18 cellular contexts compared by ENCODE assay signal in genomic region chr11:13954591-13954990, GRCh38.
"Had no signal": no experiment of that assay in that cellular context is flagged by ENCODE, and none has a peak within 500 bp of the region (broad histone marks: within the 10 kb centered on the region; RNA-seq: fewer than 3 reads in every experiment).

No MANE protein-coding gene starts in this region.

- H3K4me1 Mint-ChIP-seq: naive B cell had no signal

- H3K9me3 Mint-ChIP-seq: activated T-cell treated with anti-CD3 and anti-CD28 coated beads, Interleukin-2, amount 50 U/mL, for 24 hours; mesothelial cell of epicardium; naive B cell; nephron progenitor cell had no signal

- DNase-seq: activated CD4-positive, alpha-beta T cell treated with anti-CD3 and anti-CD28 coated beads for 48 hours; activated CD4-positive, alpha-beta T cell treated with anti-CD3 and anti-CD28 coated beads, Interleukin-2, amount 50 U/mL, for 48 hours; activated CD8-positive, alpha-beta memory T cell treated with anti-CD3 and anti-CD28 coated beads, Interleukin-2, amount 50 U/mL, for 4 hours; activated gamma-delta T cell; activated naive CD4-positive, alpha-beta T cell treated with anti-CD3 and anti-CD28 coated beads, Interleukin-2, amount 50 U/mL, for 16 hours; activated T-cell treated with anti-CD3 and anti-CD28 coated beads, Interleukin-2, amount 50 U/mL, for 24 hours; amniotic stem cell; brain microvascular endothelial cell; naive B cell; nephron progenitor cell; ovary; right lobe of liver; stimulated activated CD4-positive, alpha-beta T cell treated with anti-CD3 and anti-CD28 coated beads, Interleukin-2, amount 100 ng/mL, for 48 hours; stimulated activated naive CD4-positive, alpha-beta T cell treated with Interleukin-2 at 50 U/mL for 16 hours had no signal

- ATAC-seq: activated CD4-positive, CD25-positive, alpha-beta regulatory T cell treated with anti-CD3 and anti-CD28 coated beads, Interleukin-2, amount 50 U/mL, for 24 hours; gastroesophageal sphincter; right lobe of liver had no signal

- H3K36me3 Mint-ChIP-seq: mesothelial cell of epicardium, naive B cell had no signal

- H3K4me3 Mint-ChIP-seq: activated T-cell treated with anti-CD3 and anti-CD28 coated beads, Interleukin-2, amount 50 U/mL, for 24 hours; mesothelial cell of epicardium; naive B cell; nephron progenitor cell had no signal

- H3K27ac Mint-ChIP-seq: activated T-cell treated with anti-CD3 and anti-CD28 coated beads, Interleukin-2, amount 50 U/mL, for 24 hours; mesothelial cell of epicardium; naive B cell; nephron progenitor cell; progenitor cell of endocrine pancreas had no signal
